Comparison of ENCODE assay signal across 8 cellular contexts in the genomic region with DNA sequence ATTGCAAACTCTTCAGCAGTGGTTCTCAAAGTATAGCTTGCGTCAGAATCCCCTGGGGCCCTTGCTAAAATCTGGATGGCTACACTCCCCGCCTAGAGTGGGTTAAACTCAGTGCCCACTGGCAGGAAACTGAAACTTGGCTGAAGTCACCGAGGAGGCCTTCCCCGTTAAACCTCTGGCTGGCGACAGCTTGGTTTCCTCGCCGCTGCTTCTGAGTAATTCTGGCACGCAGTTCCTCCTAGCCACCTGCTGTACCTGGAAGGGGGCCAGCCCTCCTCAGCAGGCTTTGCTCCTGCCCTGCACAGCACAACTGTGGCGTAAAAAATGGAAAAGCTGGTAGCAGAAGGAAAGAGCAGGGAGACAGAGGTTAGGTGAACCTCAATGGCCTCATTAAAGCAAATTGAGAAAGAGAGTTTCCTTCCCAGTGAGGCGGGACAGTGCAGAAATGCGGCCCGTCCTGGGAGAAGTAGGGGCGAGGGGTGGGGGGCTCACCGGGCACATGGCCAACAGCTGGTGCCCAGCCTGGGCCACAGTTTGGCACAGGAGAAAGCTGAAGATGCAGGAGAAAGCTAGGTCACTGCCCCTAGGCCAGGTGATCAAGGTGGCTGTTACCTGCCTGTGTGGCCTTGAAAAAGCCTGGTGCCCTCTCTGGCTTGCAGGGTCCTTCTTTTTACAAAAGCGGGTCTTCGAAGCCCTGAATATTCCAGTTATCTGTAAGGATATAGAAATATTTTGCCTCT. TPM values are rescaled to one million over a fixed set of nuclear protein-coding genes. Genes with fewer than 3 reads are reported as not detected.
DNase-seq lines count a peak whose midpoint lies in the region; ATAC-seq and TF ChIP-seq lines count a peak whose summit lies in the region.

No MANE protein-coding gene starts in this region.

- no peak overlapping the region for H2AK5ac ChIP-seq in IMR-90 (ENCODE audit: low read depth, low read length)

- no peak for TF ChIP-seq POLR2A in IMR-90 (IDR thresholded peaks at IDR 0.05; ENCODE audit: low read depth, low read length)
- TF ChIP-seq POLR2A in right lobe of liver (IDR thresholded peaks at IDR 0.05) = no peak

- peaks cover 49% of the 10 kb centered on the region for H3K27me3 ChIP-seq in IMR-90 (ENCODE audit: control insufficient read depth, insufficient read depth, low read length)
- H3K27me3 ChIP-seq in SJCRH30 = no peaks in the 10 kb centered on the region
- no peaks in the 10 kb centered on the region for H3K27me3 ChIP-seq in right lobe of liver

- H3K4me3 Mint-ChIP-seq in brain = peak overlapping the region; percentile 44 to 76 (median 69)

- 24% methylated on average over 7 of the region's 16 CpGs; no CpG with 5 or more reads in 1 of the 2 experiments for WGBS in IMR-90 (ENCODE audit: extremely low coverage in 2 of 2, insufficient read length in 1 of 2), 2 experiments
- WGBS in right lobe of liver (ENCODE audit: insufficient coverage, low coverage, low lambda C conversion rate, missing lambda C conversion rate) = 19% methylated on average over 13 of the region's 16 CpGs

- no peak for TF ChIP-seq CTCF in IMR-90 (conservative IDR thresholded peaks at IDR 0.05; ENCODE audit: low read depth, low read length)
- no peak for TF ChIP-seq CTCF in brain (conservative IDR thresholded peaks at IDR 0.05)
- TF ChIP-seq CTCF in right lobe of liver (IDR thresholded peaks at IDR 0.05) = no peak

- peak overlapping the region; percentile 12 to 96 (median 87) for H3K27ac Mint-ChIP-seq in brain

- no peaks in the 10 kb centered on the region for H4K20me1 ChIP-seq in IMR-90 (ENCODE audit: insufficient read depth, low read length)

- BruUV-seq in IMR-90 (replicated peaks; lab: Mats Ljungman, UMichigan) = no TSS peak

- peak overlapping the region; percentile 60 for H2AFZ ChIP-seq in IMR-90 (replicated peaks; ENCODE audit: low read length, poor library complexity)

- no peak overlapping the region for H3K14ac ChIP-seq in IMR-90 (replicated peaks; ENCODE audit: low read depth, low read length)

- POLR2A ChIA-PET in IMR-90 (lab: Charles Lee; ENCODE audit: unreplicated experiment) = no interaction called here

- peaks cover 26% of the 10 kb centered on the region for H3K27me3 Mint-ChIP-seq in brain

- intact Hi-C loops in IMR-90 (cut with micrococcal nuclease) (no loop called here), right lobe of liver (cut with DNase I) (no loop called here)

- peaks cover 0 to 6% (median 3%) of the 10 kb centered on the region in 5 experiments for H3K9me3 Mint-ChIP-seq in brain

- H3K18ac ChIP-seq in IMR-90 (ENCODE audit: low read depth, low read length) = no peak overlapping the region

- no peak overlapping the region for H4K91ac ChIP-seq in IMR-90 (ENCODE audit: insufficient read depth, low read depth, low read length)

- in situ Hi-C loops in G401 (cut with HindIII; ENCODE audit: low sequenced_read_pairs) (no loop called here), IMR-90 (cut with MboI; ENCODE audit: low sequenced_read_pairs) (no loop called here)

- no peaks in the 10 kb centered on the region for H3K36me3 Mint-ChIP-seq in brain

- no peak overlapping the region for H2AK9ac ChIP-seq in IMR-90 (replicated peaks; ENCODE audit: low read depth, low read length, poor library complexity)

- H3K79me1 ChIP-seq in IMR-90 (ENCODE audit: low read depth in 1 of 2, low read length in 2 of 2) = no peaks in the 10 kb centered on the region

- H3K27ac ChIP-seq in IMR-90 (ENCODE audit: insufficient read depth, low read length) (no peak overlapping the region), SJCRH30 (no peak overlapping the region), right lobe of liver (peak overlapping the region; percentile 2 to 84 (median 78))

- H3K9me1 ChIP-seq in IMR-90 (ENCODE audit: insufficient read depth, low read length) = no peaks in the 10 kb centered on the region

- no peak overlapping the region for H3K56ac ChIP-seq in IMR-90 (ENCODE audit: extremely low read depth, insufficient read depth, low read length)

- H3K9me3 ChIP-seq in IMR-90 (ENCODE audit: control insufficient read depth, insufficient read depth, low read length) (no peaks in the 10 kb centered on the region), SJCRH30 (replicated peaks) (no peaks in the 10 kb centered on the region), right lobe of liver (no peaks in the 10 kb centered on the region)

- no peak overlapping the region for H2BK5ac ChIP-seq in IMR-90 (ENCODE audit: low read depth, low read length, poor library complexity, severe bottlenecking)

- no peak overlapping the region for H3K23ac ChIP-seq in IMR-90 (ENCODE audit: low read depth, low read length)

- H3K4me1 ChIP-seq in IMR-90 (ENCODE audit: control insufficient read depth, insufficient read depth, low read length) (peaks cover 2% of the 10 kb centered on the region; the same call in 1 of the 2 replicates), SJCRH30 (peaks cover 4% of the 10 kb centered on the region; the same call in 1 of the 2 replicates), right lobe of liver (peaks cover 0 to 11% (median 0%) of the 10 kb centered on the region in 4 donors)

- dilution Hi-C loops in IMR-90 (cut with HindIII; ENCODE audit: low sequenced_read_pairs, unreplicated experiment) = no loop called here

- DNase-seq in G401 (ENCODE audit: low spot score) (peak; percentile 81), IMR-90 (peak; percentile 52), SJCRH30 (peak; percentile 58 to 65), right lobe of liver (peak; percentile 69 to 80 (median 74)), retina (no peak)
- peak; percentile 36 to 67 for DNase-seq in stimulated activated CD8-positive, alpha-beta memory T cell treated with anti-CD3 and anti-CD28 coated beads, Interleukin-7, amount 100 ng/mL, for 48 hours (ENCODE audit: extremely low read depth in 1 of 2, low read depth in 1 of 2)

- CTCF ChIA-PET in IMR-90 (lab: Yijun Ruan, JAX) = no interaction called here

- no peak overlapping the region for H2BK120ac ChIP-seq in IMR-90 (ENCODE audit: low read depth, low read length)

- H4K8ac ChIP-seq in IMR-90 (ENCODE audit: low read depth in 2 of 2, low read length in 2 of 2) = no peak overlapping the region

- peak; percentile 65 for ATAC-seq in GM21447 (IDR thresholded peaks at IDR 0.05; ENCODE audit: unreplicated experiment)
- no peak; the same call in 1 of the 2 replicates for ATAC-seq in IMR-90 (ENCODE audit: low read depth)
- ATAC-seq in right lobe of liver = peak; percentile 4 to 46 (median 24)

- no peaks in the 10 kb centered on the region for H3K36me3 ChIP-seq in IMR-90 (ENCODE audit: control insufficient read depth, insufficient read depth, low read length)
- no peaks in the 10 kb centered on the region for H3K36me3 ChIP-seq in SJCRH30
- H3K36me3 ChIP-seq in right lobe of liver = no peaks in the 10 kb centered on the region

- H3K4me3 ChIP-seq in IMR-90 (ENCODE audit: insufficient read depth, low read depth, low read length) = no peak overlapping the region
- H3K4me3 ChIP-seq in SJCRH30 = no peak overlapping the region
- peak overlapping the region in 1 of 3 donors; percentile 57 for H3K4me3 ChIP-seq in right lobe of liver

- H3K4me2 ChIP-seq in IMR-90 (ENCODE audit: low read depth, low read length) = peak overlapping the region; percentile 15; the same call in 1 of the 2 replicates

- TF ChIP-seq RAD21 in IMR-90 (IDR thresholded peaks at IDR 0.05; ENCODE audit: low read length) = no peak

- no peak overlapping the region for H3K4ac ChIP-seq in IMR-90 (ENCODE audit: low read depth, low read length)

- H3K9ac ChIP-seq in IMR-90 (ENCODE audit: low read depth, low read length) = no peak overlapping the region

- H4K5ac ChIP-seq in IMR-90 (ENCODE audit: low read depth, low read length) = no peak overlapping the region

- H2BK15ac ChIP-seq in IMR-90 (ENCODE audit: low read depth, low read length) = no peak overlapping the region

- H2BK20ac ChIP-seq in IMR-90 (ENCODE audit: low read depth, low read length) = no peak overlapping the region

- peaks cover 29% of the 10 kb centered on the region for H3K4me1 Mint-ChIP-seq in brain

TF ChIP-seq in IMR-90, 13 proteins besides CTCF, POLR2A, EP300 and RAD21 (continues in another document):
- no peak for TF ChIP-seq MAZ (IDR thresholded peaks at IDR 0.05; ENCODE audit: borderline replicate concordance, low read depth, low read length)
- TF ChIP-seq MXI1 (IDR thresholded peaks at IDR 0.05; ENCODE audit: borderline replicate concordance, low read depth, low read length) = no peak
- TF ChIP-seq NFE2L2 (IDR thresholded peaks at IDR 0.05; ENCODE audit: low read depth, low read length) = no peak
- TF ChIP-seq RFX5 (IDR thresholded peaks at IDR 0.05; ENCODE audit: low read depth, low read length) = no peak
- no peak for TF ChIP-seq CEBPB (IDR thresholded peaks at IDR 0.05; ENCODE audit: low read depth, low read length)
- no peak for TF ChIP-seq MAFK (IDR thresholded peaks at IDR 0.05; ENCODE audit: low read depth, low read length)
- TF ChIP-seq SMC3 (IDR thresholded peaks at IDR 0.05; ENCODE audit: low read depth, low read length) = no peak
- TF ChIP-seq, protein P1, sequence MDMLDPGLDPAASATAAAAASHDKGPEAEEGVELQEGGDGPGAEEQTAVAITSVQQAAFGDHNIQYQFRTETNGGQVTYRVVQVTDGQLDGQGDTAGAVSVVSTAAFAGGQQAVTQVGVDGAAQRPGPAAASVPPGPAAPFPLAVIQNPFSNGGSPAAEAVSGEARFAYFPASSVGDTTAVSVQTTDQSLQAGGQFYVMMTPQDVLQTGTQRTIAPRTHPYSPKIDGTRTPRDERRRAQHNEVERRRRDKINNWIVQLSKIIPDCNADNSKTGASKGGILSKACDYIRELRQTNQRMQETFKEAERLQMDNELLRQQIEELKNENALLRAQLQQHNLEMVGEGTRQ (IDR thresholded peaks at IDR 0.05; ENCODE audit: low read depth, low read length) = no peak
- TF ChIP-seq BHLHE40 (IDR thresholded peaks at IDR 0.05; ENCODE audit: low read depth, low read length) = no peak
- no peak for TF ChIP-seq FOS (IDR thresholded peaks at IDR 0.05; ENCODE audit: low read depth, low read length)
- TF ChIP-seq CHD1 (IDR thresholded peaks at IDR 0.05; ENCODE audit: low read depth, low read length) = no peak

RNA-seq across cellular contexts. Expression of a gene that starts 46.6 kb away (rescaled TPM):
- not detected in 2 replicates for total RNA-seq in G401 (2014; rRNA removed; shearing (Covaris generic))
- total RNA-seq in IMR-90 (2012; rRNA removed) = not detected in 2 replicates
- polyA plus RNA-seq in IMR-90 (2012; rRNA removed) = not detected in 2 replicates
- polyA plus RNA-seq in IMR-90 (2012; cell fraction: cytosol; rRNA removed) = not detected in 2 replicates
- not detected in 2 replicates for polyA plus RNA-seq in IMR-90 (2012; cell fraction: nucleus; rRNA removed; ENCODE audit: low replicate concordance)
- total RNA-seq in SJCRH30 (2014; rRNA removed; shearing (Covaris generic)) = not detected in 2 replicates
- 1.2 TPM for polyA plus RNA-seq in brain (ENCODE audit: insufficient read depth, low read depth, low replicate concordance)
- total RNA-seq in right lobe of liver = 10 to 100 TPM in 2 of 6 experiments, 1 to 10 TPM in 4; 3.1 to 10.9 (median 6.6) TPM

Comparison
In these comparisons a context has a peak if more than half of its experiments do, and no peak if none do; other contexts are left out.
1. H3K27ac ChIP-seq: peak in right lobe of liver (3 of 3); none in IMR-90 (single experiment) and SJCRH30 (single experiment).